In the genomic region with DNA sequence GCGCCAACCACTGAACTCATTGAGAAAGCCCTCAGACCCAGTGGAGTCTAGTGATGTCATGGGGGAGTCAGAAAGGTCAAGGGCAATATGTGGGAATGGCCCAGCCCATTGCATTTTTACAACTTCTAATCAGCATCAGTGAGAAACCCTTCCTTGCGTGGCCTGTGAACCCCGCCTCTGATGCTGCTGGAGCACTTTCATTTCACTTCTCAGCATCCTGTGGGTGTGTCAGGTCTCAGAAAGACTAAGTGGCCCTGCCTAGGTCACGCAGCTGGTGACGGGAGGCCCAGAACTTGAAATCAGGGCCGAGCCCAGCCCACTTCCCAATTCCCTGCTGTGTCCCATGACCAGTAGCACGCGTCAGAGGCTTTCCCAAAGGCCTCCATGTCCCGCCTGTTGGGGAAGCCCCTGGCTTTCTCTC, we compare ENCODE assay signal across 11 cellular contexts. TPM values are rescaled to one million over a fixed set of nuclear protein-coding genes. Genes with fewer than 3 reads are reported as not detected.
DNase-seq lines count a peak whose midpoint lies in the region; ATAC-seq, FAIRE-seq and TF ChIP-seq lines count a peak whose summit lies in the region.
"Had no signal": no experiment of that assay in that cellular context is flagged by ENCODE, and none has a peak within 500 bp of the region (broad histone marks: within the 10 kb centered on the region; RNA-seq: fewer than 3 reads in every experiment).

No MANE protein-coding gene starts in this region.

- H3K36me3 ChIP-seq in Peyer's patch, result no peaks in the 10 kb centered on the region

- no peaks in the 10 kb centered on the region for H3K9me3 ChIP-seq in Peyer's patch

- TF ChIP-seq CTCF in Peyer's patch (IDR thresholded peaks at IDR 0.05), result no peak

- H3K4me1 ChIP-seq in Peyer's patch, result no peaks in the 10 kb centered on the region

- H3K27me3 ChIP-seq in Peyer's patch, result no peaks in the 10 kb centered on the region

- ATAC-seq in GM18519 (IDR thresholded peaks at IDR 0.05; ENCODE audit: low FRiP score, unreplicated experiment) (peak; percentile 58), HG03025 (IDR thresholded peaks at IDR 0.05; ENCODE audit: low FRiP score, unreplicated experiment) (no peak)

- peak overlapping the region in 2 of 4 donors; percentile 31 to 62 for H3K27ac ChIP-seq in Peyer's patch

- FAIRE-seq in RCC 7860 (lab: Jason Lieb, UNC), result no peak
- FAIRE-seq: G401.6 had no signal

- TF ChIP-seq POLR2A in Peyer's patch (IDR thresholded peaks at IDR 0.05), result no peak

- DNase-seq in Peyer's patch, result peak in 2 of 3 donors; percentile 31 to 64
- peak; percentile 25 for DNase-seq in activated gamma-delta T cell treated with anti-CD3 and anti-CD28 coated beads, Interleukin-2, amount 50 U/mL, for 16 hours (ENCODE audit: low read depth)
- peak; percentile 41 for DNase-seq in stimulated activated CD4-positive, alpha-beta T cell treated with anti-CD3 and anti-CD28 coated beads, Interleukin-4, amount 100 ng/mL, for 1 hour
- no peak for DNase-seq in RCC 7860 (ENCODE audit: low spot score)
- DNase-seq in NCI-H2029 treated with DMSO at 0.1 percent for 48 hours (lab: John Stamatoyannopoulos, UW), result no peak
- DNase-seq in ureter (ENCODE audit: low spot score), result no peak
- DNase-seq: IMR-90 had no signal

- no peak overlapping the region for H3K4me3 ChIP-seq in Peyer's patch

RNA-seq across cellular contexts. Expression of a gene that starts 6.1 kb away (rescaled TPM):
- total RNA-seq in Peyer's patch (not detected), ureter (not detected)
- total RNA-seq: epithelial cell of proximal tubule, IMR-90 had no signal

RNA-seq across cellular contexts. Expression of a gene that starts 45.9 kb away (rescaled TPM):
- total RNA-seq in Peyer's patch (10 to 100 TPM in 1 of 4 donors, 1 to 10 TPM in 3; 2.1 to 31.4 (median 8.6) TPM), ureter (1.8 TPM)
- total RNA-seq: epithelial cell of proximal tubule, IMR-90 had no signal

Comparison
In these comparisons a context has a peak if more than half of its experiments do, and no peak if none do; other contexts are left out.
1. DNase-seq: peak in Peyer's patch (2 of 3), activated gamma-delta T cell treated with anti-CD3 and anti-CD28 coated beads, Interleukin-2, amount 50 U/mL, for 16 hours (single experiment) and stimulated activated CD4-positive, alpha-beta T cell treated with anti-CD3 and anti-CD28 coated beads, Interleukin-4, amount 100 ng/mL, for 1 hour (single experiment); none in RCC 7860 (single experiment), NCI-H2029 treated with DMSO at 0.1 percent for 48 hours (single experiment) and ureter (single experiment).